1 cellular context compared by ENCODE assay signal in the genomic region with DNA sequence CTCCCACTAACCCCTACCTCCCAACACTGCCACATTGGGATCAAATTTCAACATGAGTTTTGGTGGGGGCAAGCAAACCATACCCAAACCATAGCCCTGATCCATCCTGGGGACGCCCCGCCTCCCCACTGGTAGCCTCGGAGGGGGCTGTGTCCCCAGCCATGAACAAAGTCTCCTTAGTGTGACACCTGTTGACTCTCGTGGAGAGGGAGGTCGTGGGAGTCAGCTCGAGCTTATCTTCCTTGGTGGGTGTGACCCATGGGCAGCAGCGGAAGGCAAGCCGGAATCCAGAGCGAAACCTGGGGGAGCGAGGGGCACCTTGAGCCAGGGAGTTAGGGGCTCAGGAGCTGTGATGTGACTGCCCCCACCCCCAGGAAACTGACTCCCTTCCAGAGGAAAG.
A peak's percentile ranks its signal among the peaks of the same experiment; 100 is the strongest.
TF ChIP-seq lines count a peak whose summit lies in the region.

No MANE protein-coding gene starts in this region.

TF ChIP-seq in HEK293, 187 proteins besides CTCF, POLR2A, EP300 and RAD21 (continued from another document):
- no peak for TF ChIP-seq ZNF610 (tag by site-specific recombination; IDR thresholded peaks at IDR 0.05; ENCODE audit: borderline replicate concordance)
- TF ChIP-seq ZNF132 (tag by site-specific recombination; IDR thresholded peaks at IDR 0.05; ENCODE audit: borderline replicate concordance), result no peak
- no peak for TF ChIP-seq MZF1 (tag by site-specific recombination; IDR thresholded peaks at IDR 0.05; ENCODE audit: borderline replicate concordance)
- TF ChIP-seq EGR2 (tag by site-specific recombination; IDR thresholded peaks at IDR 0.05; ENCODE audit: low read depth), result peak; percentile 66
